ENCODE assay signal across 10 cellular contexts in the genomic region with DNA sequence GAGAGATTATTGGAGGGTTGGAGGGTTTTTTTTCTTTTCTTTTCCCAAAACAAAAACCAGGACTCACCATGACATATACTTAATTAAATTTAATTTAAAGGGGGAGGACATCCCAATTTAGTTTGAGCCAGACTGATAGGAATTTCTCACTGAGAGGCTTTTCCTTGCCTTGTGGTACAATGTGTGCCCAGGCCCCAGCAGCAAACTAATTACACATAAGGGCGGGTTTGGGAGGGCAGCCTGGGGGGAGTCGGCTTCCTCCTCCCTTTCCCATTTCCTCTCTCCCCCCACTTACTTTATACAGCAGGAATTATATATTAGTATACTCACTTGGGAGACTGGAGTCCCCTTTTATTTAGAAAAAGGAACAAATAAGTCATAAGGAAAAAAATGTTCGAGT. TPM values are rescaled to one million over a fixed set of nuclear protein-coding genes. Genes with fewer than 3 reads are reported as not detected.
DNase-seq lines count a peak whose midpoint lies in the region; ATAC-seq and TF ChIP-seq lines count a peak whose summit lies in the region.
"Had no signal": no experiment of that assay in that cellular context is flagged by ENCODE, and none has a peak within 500 bp of the region (broad histone marks: within the 10 kb centered on the region; RNA-seq: fewer than 3 reads in every experiment).

No MANE protein-coding gene starts in this region.

- ATAC-seq in left cardiac atrium = no peak
- ATAC-seq in lower lobe of right lung = no peak
- ATAC-seq in HG02571 (IDR thresholded peaks at IDR 0.05; ENCODE audit: unreplicated experiment) = no peak
- ATAC-seq in GM18511 (IDR thresholded peaks at IDR 0.05; ENCODE audit: unreplicated experiment) = no peak
- ATAC-seq: activated T-helper 17 cell treated with anti-CD3 and anti-CD28 coated beads, Interleukin-2, amount 50 U/mL, for 72 hours had no signal

- peaks cover 75% of the 10 kb centered on the region for H3K4me1 ChIP-seq in left ventricle myocardium inferior
- H3K4me1 ChIP-seq in lower lobe of right lung = peaks cover 55% of the 10 kb centered on the region

- H3K36me3 ChIP-seq in left ventricle myocardium inferior = no peaks in the 10 kb centered on the region
- peaks cover 7% of the 10 kb centered on the region for H3K36me3 ChIP-seq in brain microvascular endothelial cell (replicated peaks)
- H3K36me3 ChIP-seq in lower lobe of right lung = no peaks in the 10 kb centered on the region

- no peak for TF ChIP-seq CTCF in left ventricle myocardium inferior (IDR thresholded peaks at IDR 0.05; ENCODE audit: borderline replicate concordance)
- no peak for TF ChIP-seq CTCF in brain microvascular endothelial cell (IDR thresholded peaks at IDR 0.05; ENCODE audit: low read depth, low read length, missing control alignments)
- no peak for TF ChIP-seq CTCF in lower lobe of right lung (IDR thresholded peaks at IDR 0.05)

- H3K9me3 ChIP-seq in left ventricle myocardium inferior (replicated peaks) = no peaks in the 10 kb centered on the region
- no peaks in the 10 kb centered on the region for H3K9me3 ChIP-seq in lower lobe of right lung

- intact Hi-C loops in left ventricle myocardium inferior (cut with micrococcal nuclease) = loop anchor here (10.0 kb wide), 1 partner anchor 208 kb away; no protein-coding TSS in a partner anchor
- intact Hi-C loops in left cardiac atrium (cut with DNase I) = loop anchor here (10.0 kb wide), 2 partner anchors 148 to 218 kb away; no protein-coding TSS in a partner anchor
- intact Hi-C loops in lower lobe of right lung (cut with DNase I) = loop anchor here (10.0 kb wide), 1 partner anchor 128 kb away; no protein-coding TSS in a partner anchor

- in situ Hi-C loops in brain microvascular endothelial cell (cut with HindIII; ENCODE audit: low pct_ligation_motif_present, low sequenced_read_pairs) = no loop called here

- H3K4me3 ChIP-seq in left ventricle myocardium inferior = peak overlapping the region; percentile 84
- H3K4me3 ChIP-seq in brain microvascular endothelial cell (ENCODE audit: low read depth, low read length) = peak overlapping the region; percentile 57
- peak overlapping the region; percentile 74 for H3K4me3 ChIP-seq in lower lobe of right lung

- DNase-seq in left ventricle myocardium inferior (no peak), left cardiac atrium (no peak), brain microvascular endothelial cell (no peak), lower lobe of right lung (no peak), NCI-H1694 treated with DMSO at 0.1 percent for 48 hours (lab: John Stamatoyannopoulos, UW) (no peak)
- DNase-seq in activated CD8-positive, alpha-beta memory T cell treated with anti-CD3 and anti-CD28 coated beads, Interleukin-2, amount 50 U/mL, for 48 hours = no peak

- H3K27me3 ChIP-seq in left ventricle myocardium inferior (ENCODE audit: low read depth) (no peaks in the 10 kb centered on the region), brain microvascular endothelial cell (replicated peaks) (no peaks in the 10 kb centered on the region), lower lobe of right lung (ENCODE audit: low read depth) (no peaks in the 10 kb centered on the region)

- H3K27ac ChIP-seq in left ventricle myocardium inferior (replicated peaks) (peak overlapping the region; percentile 98), brain microvascular endothelial cell (peak overlapping the region; percentile 90), lower lobe of right lung (peak overlapping the region; percentile 44)
- H3K27ac ChIP-seq: C4-2B had no signal

RNA-seq across cellular contexts. Expression of gene TEAD1, which starts 2.9 kb away (rescaled TPM):
- total RNA-seq in left ventricle myocardium inferior (121 TPM), left cardiac atrium (10 to 100 TPM; 89.6 to 93.8 TPM), lower lobe of right lung (51.9 TPM)

Comparison
In these comparisons a context has a peak if more than half of its experiments do, and no peak if none do; other contexts are left out.
1. H3K27ac ChIP-seq: peak in every context shown above with its lines; median percentile 98 in left ventricle myocardium inferior; 90 in brain microvascular endothelial cell; 44 in lower lobe of right lung.